In genomic region chr4:186659936-186660335, GRCh38 we compare ENCODE assay signal across 11 cellular contexts.
DNase-seq lines count a peak whose midpoint lies in the region; ATAC-seq and TF ChIP-seq lines count a peak whose summit lies in the region.
"Had no signal": no experiment of that assay in that cellular context is flagged by ENCODE, and none has a peak within 500 bp of the region (broad histone marks: within the 10 kb centered on the region; RNA-seq: fewer than 3 reads in every experiment).

No MANE protein-coding gene starts in this region.

- H3K9me3 Mint-ChIP-seq in WTC11 (no peaks in the 10 kb centered on the region), progenitor cell of endocrine pancreas (ENCODE audit: low read depth) (no peaks in the 10 kb centered on the region)

- TF ChIP-seq CTCF in WTC11 (IDR thresholded peaks at IDR 0.05) (no peak), progenitor cell of endocrine pancreas (IDR thresholded peaks at IDR 0.05; ENCODE audit: unreplicated experiment) (no peak)

- peaks cover 32% of the 10 kb centered on the region for H3K4me1 Mint-ChIP-seq in WTC11
- peaks cover 18% of the 10 kb centered on the region for H3K4me1 Mint-ChIP-seq in progenitor cell of endocrine pancreas (ENCODE audit: low read depth)
- H3K4me1 Mint-ChIP-seq: CD8-positive, alpha-beta memory T cell had no signal

- H3K36me3 Mint-ChIP-seq in WTC11 (peaks cover 22% of the 10 kb centered on the region), progenitor cell of endocrine pancreas (ENCODE audit: insufficient read depth) (peaks cover 38% of the 10 kb centered on the region)
- H3K36me3 Mint-ChIP-seq: CD8-positive, alpha-beta memory T cell had no signal

- H3K4me3 Mint-ChIP-seq in WTC11 (no peak overlapping the region), progenitor cell of endocrine pancreas (ENCODE audit: low read depth) (no peak overlapping the region)
- H3K4me3 Mint-ChIP-seq: CD8-positive, alpha-beta memory T cell had no signal

- CTCF ChIA-PET in WTC11 (lab: Charles Lee): no interaction called here

- POLR2A ChIA-PET in WTC11 (lab: Charles Lee): no interaction called here

- DNase-seq in WTC11 (ENCODE audit: low spot score) (no peak), left colon (no peak), progenitor cell of endocrine pancreas (ENCODE audit: low spot score, unreplicated experiment) (no peak), T-helper 1 cell (no peak), epidermal melanocyte (ENCODE audit: insufficient read length, low spot score) (no peak)
- DNase-seq in activated CD4-positive, alpha-beta T cell treated with anti-CD3 and anti-CD28 coated beads for 48 hours: no peak
- DNase-seq: Caco-2; CD8-positive, alpha-beta memory T cell; GF-D8; IMR-90 had no signal

- H3K27ac Mint-ChIP-seq in WTC11 (peak overlapping the region; percentile 30; the same call in 1 of the 2 replicates), progenitor cell of endocrine pancreas (peak overlapping the region; percentile 50)
- H3K27ac Mint-ChIP-seq: CD8-positive, alpha-beta memory T cell had no signal

- no peak for ATAC-seq in WTC11
- peak; percentile 13 for ATAC-seq in left colon
- ATAC-seq: A549 had no signal

- intact Hi-C loops in left colon (cut with DNase I, micrococcal nuclease): no loop called here

- no peaks in the 10 kb centered on the region for H3K27me3 Mint-ChIP-seq in WTC11 (ENCODE audit: low read depth)
- H3K27me3 Mint-ChIP-seq in progenitor cell of endocrine pancreas: no peaks in the 10 kb centered on the region

TF ChIP-seq in WTC11, 78 proteins besides CTCF, POLR2A, EP300 and RAD21:
- TF ChIP-seq JAZF1 (CRISPR knock-in tag; IDR thresholded peaks at IDR 0.05) (no peak), USF2 (CRISPR knock-in tag; IDR thresholded peaks at IDR 0.05) (no peak), JUN (CRISPR knock-in tag; IDR thresholded peaks at IDR 0.05) (no peak), RELA (CRISPR knock-in tag; IDR thresholded peaks at IDR 0.05; ENCODE audit: borderline replicate concordance) (no peak), TCF7 (CRISPR knock-in tag; IDR thresholded peaks at IDR 0.05; ENCODE audit: low read depth) (no peak), ETV6 (CRISPR knock-in tag; IDR thresholded peaks at IDR 0.05) (no peak), MAX (CRISPR knock-in tag; IDR thresholded peaks at IDR 0.05) (no peak), E2F5 (CRISPR knock-in tag; IDR thresholded peaks at IDR 0.05) (no peak), ZNF219 (CRISPR knock-in tag; IDR thresholded peaks at IDR 0.05; ENCODE audit: borderline replicate concordance) (no peak), TP53 (CRISPR knock-in tag; IDR thresholded peaks at IDR 0.05) (no peak), E2F4 (CRISPR knock-in tag; IDR thresholded peaks at IDR 0.05; ENCODE audit: borderline replicate concordance, low read depth) (no peak)
